In the genomic region with DNA sequence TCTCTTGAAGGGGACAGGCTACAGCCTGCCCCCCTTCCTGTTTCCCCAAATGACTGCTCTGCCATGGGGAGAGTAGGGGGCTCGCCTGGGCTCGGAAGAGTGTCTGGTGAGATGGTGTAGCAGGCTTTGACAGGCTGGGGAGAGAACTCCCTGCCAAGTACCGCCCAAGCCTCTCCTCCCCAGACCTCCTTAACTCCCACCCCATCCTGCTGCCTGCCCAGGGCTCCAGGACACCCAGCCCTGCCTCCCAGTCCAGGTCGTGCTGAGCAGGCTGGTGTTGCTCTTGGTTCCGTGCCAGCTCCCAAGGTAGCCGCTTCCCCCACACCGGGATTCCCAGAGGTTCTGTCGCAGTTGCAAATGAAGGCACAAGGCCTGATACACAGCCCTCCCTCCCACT, we compare ENCODE assay signal across 19 cellular contexts. TPM values are rescaled to one million over a fixed set of nuclear protein-coding genes. Genes with fewer than 3 reads are reported as not detected.
DNase-seq lines count a peak whose midpoint lies in the region; ATAC-seq and TF ChIP-seq lines count a peak whose summit lies in the region.
"Had no signal": no experiment of that assay in that cellular context is flagged by ENCODE, and none has a peak within 500 bp of the region (broad histone marks: within the 10 kb centered on the region; RNA-seq: fewer than 3 reads in every experiment).

No MANE protein-coding gene starts in this region.

- WGBS in gastroesophageal sphincter (ENCODE audit: low coverage in 1 of 2), 2 donors, result 50% methylated on average over 1 of the region's 8 CpGs; no CpG with 5 or more reads in 1 of the 2 donors

- DNase-seq in T47D (ENCODE audit: low read depth in 1 of 2, low spot score in 1 of 2), result peak; percentile 44 to 84
- no peak for DNase-seq in MCF 10A (ENCODE audit: unreplicated experiment)
- DNase-seq in mucosa of descending colon, result no peak
- DNase-seq in vagina (ENCODE audit: extremely low spot score in 2 of 2), result no peak
- no peak for DNase-seq in activated CD4-positive, alpha-beta T cell treated with anti-CD3 and anti-CD28 coated beads, Interleukin-2, amount 50 U/mL, for 48 hours
- DNase-seq in dedifferentiated amniotic fluid mesenchymal stem cell (ENCODE audit: extremely low spot score), result no peak
- DNase-seq: activated CD4-positive, alpha-beta T cell treated with anti-CD3 and anti-CD28 coated beads, Interleukin-2, amount 10 ng/mL, durations not matched to agents 24 days and 14 days; activated naive CD4-positive, alpha-beta T cell treated with anti-CD3 and anti-CD28 coated beads, Interleukin-2, amount 50 U/mL, for 16 hours; activated T-cell treated with anti-CD3 and anti-CD28 coated beads for 4 hours; caudate nucleus; CD8-positive, alpha-beta T cell; foreskin melanocyte; GF-D8; NCI-H2107; NK-92 treated with Interleukin-12 subunit alpha and Interleukin-12 subunit beta, amount 100 ng/mL, for 24 hours; SHP77 treated with DMSO at 0.1 percent for 48 hours; T1000 had no signal

- intact Hi-C loops in MCF 10A (cut with micrococcal nuclease), result loop anchor here (10.0 kb wide), 1 partner anchor 465 kb away; a partner anchor contains a TSS
- intact Hi-C loops in mucosa of descending colon (cut with DNase I, micrococcal nuclease), result loop anchor here in 1 of 2 donors (10.0 kb wide), 1 partner anchor 45 kb away; no protein-coding TSS in a partner anchor
- intact Hi-C loops in vagina (cut with DNase I), result loop anchor here (5.0 to 10.0 kb wide), 2 partner anchors 135 to 282 kb away; no protein-coding TSS in a partner anchor

- peaks cover 56% of the 10 kb centered on the region for H3K36me3 Mint-ChIP-seq in MCF 10A (ENCODE audit: insufficient read depth, unreplicated experiment)
- H3K36me3 Mint-ChIP-seq: CD8-positive, alpha-beta T cell had no signal

- H3K9me3 ChIP-seq in gastroesophageal sphincter, result no peaks in the 10 kb centered on the region
- H3K9me3 ChIP-seq in mucosa of descending colon, result no peaks in the 10 kb centered on the region
- H3K9me3 ChIP-seq in vagina, result no peaks in the 10 kb centered on the region

- in situ Hi-C loops in T47D (cut with HindIII; ENCODE audit: low pct_unique_long_range_greater_than_20kb, low sequenced_read_pairs), result no loop called here

- H3K27ac Mint-ChIP-seq in MCF 10A (ENCODE audit: low read depth, unreplicated experiment), result no peak overlapping the region
- H3K27ac Mint-ChIP-seq: activated CD4-positive, alpha-beta T cell treated with anti-CD3 and anti-CD28 coated beads, Interleukin-2, amount 10 ng/mL, durations not matched to agents 24 days and 14 days; CD8-positive, alpha-beta T cell had no signal

- no peaks in the 10 kb centered on the region for H3K9me3 Mint-ChIP-seq in MCF 10A (ENCODE audit: unreplicated experiment)
- H3K9me3 Mint-ChIP-seq: activated CD4-positive, alpha-beta T cell treated with anti-CD3 and anti-CD28 coated beads, Interleukin-2, amount 10 ng/mL, durations not matched to agents 24 days and 14 days; CD8-positive, alpha-beta T cell had no signal

- no peak overlapping the region for H3K4me3 Mint-ChIP-seq in MCF 10A (ENCODE audit: unreplicated experiment)
- H3K4me3 Mint-ChIP-seq: activated CD4-positive, alpha-beta T cell treated with anti-CD3 and anti-CD28 coated beads, Interleukin-2, amount 10 ng/mL, durations not matched to agents 24 days and 14 days; CD8-positive, alpha-beta T cell had no signal

- no peaks in the 10 kb centered on the region for H3K27me3 ChIP-seq in gastroesophageal sphincter
- H3K27me3 ChIP-seq in vagina, result no peaks in the 10 kb centered on the region

- peaks cover 33% of the 10 kb centered on the region for H3K4me1 Mint-ChIP-seq in MCF 10A (ENCODE audit: insufficient read depth, unreplicated experiment)

- H3K4me3 ChIP-seq in gastroesophageal sphincter (no peak overlapping the region), mucosa of descending colon (no peak overlapping the region), vagina (no peak overlapping the region)

- no TSS peak for BruUV-seq in MCF 10A (replicated peaks; lab: Mats Ljungman, UMichigan)

- no peak for TF ChIP-seq POLR2A in gastroesophageal sphincter (IDR thresholded peaks at IDR 0.05)
- TF ChIP-seq POLR2A in vagina (IDR thresholded peaks at IDR 0.05), result no peak

- no peak for TF ChIP-seq EP300 in gastroesophageal sphincter (IDR thresholded peaks at IDR 0.05)

- ATAC-seq in gastroesophageal sphincter, result peak; percentile 62
- ATAC-seq in mucosa of descending colon, result peak; percentile 3
- no peak for ATAC-seq in GM18517 (IDR thresholded peaks at IDR 0.05; ENCODE audit: unreplicated experiment)
- ATAC-seq: CD8-positive, alpha-beta T cell had no signal

- no peaks in the 10 kb centered on the region for H3K27me3 Mint-ChIP-seq in MCF 10A (ENCODE audit: insufficient read depth, unreplicated experiment)
- H3K27me3 Mint-ChIP-seq: activated CD4-positive, alpha-beta T cell treated with anti-CD3 and anti-CD28 coated beads, Interleukin-2, amount 10 ng/mL, durations not matched to agents 24 days and 14 days had no signal

- H3K4me1 ChIP-seq in gastroesophageal sphincter (peaks cover 0 to 55% (median 12%) of the 10 kb centered on the region in 3 donors), mucosa of descending colon (ENCODE audit: low read depth) (peaks cover 12% of the 10 kb centered on the region), vagina (peaks cover 27% of the 10 kb centered on the region)

- H3K36me3 ChIP-seq in gastroesophageal sphincter (peaks cover 0 to 88% of the 10 kb centered on the region in 2 donors), mucosa of descending colon (ENCODE audit: low read depth) (peaks cover 4% of the 10 kb centered on the region), vagina (peaks cover 0 to 60% of the 10 kb centered on the region in 2 donors)

- no peak for TF ChIP-seq CTCF in MCF 10A (IDR thresholded peaks at IDR 0.05; ENCODE audit: unreplicated experiment)
- no peak for TF ChIP-seq CTCF in gastroesophageal sphincter (IDR thresholded peaks at IDR 0.05)
- no peak for TF ChIP-seq CTCF in mucosa of descending colon (IDR thresholded peaks at IDR 0.05)
- no peak for TF ChIP-seq CTCF in vagina (IDR thresholded peaks at IDR 0.05)

- CTCF ChIA-PET in MCF 10A (lab: Yijun Ruan, JAX), result interaction anchor here (1.0 kb wide), 1 partner anchor 294 kb away, joined by 3 read pairs; no protein-coding TSS in a partner anchor

- POLR2A ChIA-PET in MCF 10A (lab: Yijun Ruan, JAX), result no interaction called here

- H3K27ac ChIP-seq in gastroesophageal sphincter (peak overlapping the region in 3 of 4 donors; percentile 49 to 63 (median 54)), vagina (peak overlapping the region; percentile 27)

RNA-seq across cellular contexts. Expression of a gene that starts 9.9 kb away (rescaled TPM):
- total RNA-seq in MCF 10A (2022), result 265 and 366 TPM in 2 replicates
- total RNA-seq in gastroesophageal sphincter, result 10 to 100 TPM; 32.2 to 66.2 (median 40.1) TPM
- 100 to 1,000 TPM in 1 of 3 donors, 10 to 100 TPM in 2; 89.4 to 165 (median 94.7) TPM for total RNA-seq in mucosa of descending colon
- total RNA-seq in vagina, result 194 TPM

Comparison
In these comparisons a context has a peak if more than half of its experiments do, and no peak if none do; other contexts are left out.
1. DNase-seq: peak in T47D (2 of 2); none in MCF 10A (single experiment), mucosa of descending colon (0 of 3), vagina (0 of 2), activated CD4-positive, alpha-beta T cell treated with anti-CD3 and anti-CD28 coated beads, Interleukin-2, amount 50 U/mL, for 48 hours (0 of 2) and dedifferentiated amniotic fluid mesenchymal stem cell (single experiment).